14 cellular contexts compared by ENCODE assay signal in genomic region chr3:32292085-32292796, GRCh38. TPM values are rescaled to one million over a fixed set of nuclear protein-coding genes. Genes with fewer than 3 reads are reported as not detected.
"Had no signal": no experiment of that assay in that cellular context is flagged by ENCODE, and none has a peak within 500 bp of the region (broad histone marks: within the 10 kb centered on the region; RNA-seq: fewer than 3 reads in every experiment).

No MANE protein-coding gene starts in this region.

- H3K27me3 Mint-ChIP-seq: dendritic cell treated with granulocyte-macrophage colony-stimulating factor and Interleukin-4, amounts not matched to agents 40 ng/mL and 50 ng/mL, for 4 days; naive thymus-derived CD4-positive, alpha-beta T cell had no signal

- H3K4me3 Mint-ChIP-seq: brain; dendritic cell treated with granulocyte-macrophage colony-stimulating factor and Interleukin-4, amounts not matched to agents 40 ng/mL and 50 ng/mL, for 4 days; naive thymus-derived CD4-positive, alpha-beta T cell had no signal

- H3K4me1 Mint-ChIP-seq: brain had no signal

- ATAC-seq: esophagus mucosa; naive thymus-derived CD4-positive, alpha-beta T cell had no signal

- H3K9me3 ChIP-seq: upper lobe of left lung had no signal

- DNase-seq: activated CD4-positive, alpha-beta T cell treated with anti-CD3 and anti-CD28 coated beads, Interleukin-2, amount 50 U/mL, for 1 hour; activated CD4-positive, CD25-positive, alpha-beta regulatory T cell; activated naive CD4-positive, alpha-beta T cell treated with anti-CD3 and anti-CD28 coated beads, Interleukin-2, amount 50 U/mL, for 16 hours; amygdala; mammary epithelial cell; naive thymus-derived CD4-positive, alpha-beta T cell; occipital lobe; stimulated activated CD4-positive, alpha-beta T cell treated with anti-CD3 and anti-CD28 coated beads, Interleukin-2, amount 100 ng/mL, for 48 hours; stimulated activated naive CD4-positive, alpha-beta T cell treated with Interleukin-2 at 50 U/mL for 16 hours; upper lobe of left lung had no signal

- H3K9me3 Mint-ChIP-seq: brain; dendritic cell treated with granulocyte-macrophage colony-stimulating factor and Interleukin-4, amounts not matched to agents 40 ng/mL and 50 ng/mL, for 4 days; naive thymus-derived CD4-positive, alpha-beta T cell had no signal

- H3K36me3 Mint-ChIP-seq: brain had no signal

- H3K27ac Mint-ChIP-seq: brain; dendritic cell treated with granulocyte-macrophage colony-stimulating factor and Interleukin-4, amounts not matched to agents 40 ng/mL and 50 ng/mL, for 4 days had no signal

RNA-seq across cellular contexts. Expression of gene CMTM8, which starts 53.8 kb away (rescaled TPM):
- total RNA-seq: fibroblast of villous mesenchyme had no signal
